ENCODE assay signal across 9 cellular contexts in the genomic region with DNA sequence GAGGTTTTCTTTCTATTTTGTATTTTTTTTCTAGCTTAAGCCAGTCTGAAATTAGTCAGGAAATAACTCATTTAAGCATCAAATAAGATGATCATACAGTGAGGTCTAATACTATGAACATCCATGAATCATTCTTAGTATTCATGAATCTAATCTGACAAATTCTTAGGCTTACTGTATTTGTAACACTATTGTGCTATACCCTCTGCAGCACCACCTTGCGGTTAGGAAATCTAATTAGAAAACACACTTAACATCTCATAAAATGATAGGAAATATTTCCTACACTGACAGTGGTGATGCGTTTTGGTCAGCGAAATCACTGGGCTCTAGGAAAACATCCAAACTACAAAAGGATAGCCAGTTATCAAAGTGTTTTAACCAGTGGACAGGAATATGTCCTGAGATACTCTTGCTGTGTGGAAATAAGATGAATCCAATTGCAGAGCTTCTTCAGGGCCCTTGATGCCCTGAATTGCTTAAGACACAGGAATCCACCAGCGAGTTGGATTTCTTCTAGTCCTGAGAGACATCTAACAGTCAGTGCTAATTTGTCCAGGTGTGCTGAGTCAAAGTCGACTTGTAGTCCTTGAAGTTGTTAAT.
A peak's percentile ranks its signal among the peaks of the same experiment; 100 is the strongest.
DNase-seq lines count a peak whose midpoint lies in the region; ATAC-seq and TF ChIP-seq lines count a peak whose summit lies in the region.
"Had no signal": no experiment of that assay in that cellular context is flagged by ENCODE, and none has a peak within 500 bp of the region (broad histone marks: within the 10 kb centered on the region; RNA-seq: fewer than 3 reads in every experiment).

No MANE protein-coding gene starts in this region.

- H3K36me3 ChIP-seq in BE2C: no peaks in the 10 kb centered on the region
- H3K36me3 ChIP-seq in adipocyte (ENCODE audit: control insufficient read depth, insufficient read depth, low read length, severe bottlenecking): no peaks in the 10 kb centered on the region
- no peaks in the 10 kb centered on the region for H3K36me3 ChIP-seq in gastroesophageal sphincter

- no peak overlapping the region for H3K4me3 ChIP-seq in BE2C (ENCODE audit: low read depth, low read length)
- no peak overlapping the region for H3K4me3 ChIP-seq in adipocyte (ENCODE audit: low read length)
- H3K4me3 ChIP-seq in gastroesophageal sphincter: no peak overlapping the region
- H3K4me3 ChIP-seq: K562 had no signal

- H3K4me1 ChIP-seq in BE2C (no peaks in the 10 kb centered on the region), adipocyte (ENCODE audit: control insufficient read depth, insufficient read depth, low read length) (peaks cover 26% of the 10 kb centered on the region), gastroesophageal sphincter (no peaks in the 10 kb centered on the region)

- 58 to 63% methylated on average over 5 of the region's 5 CpGs for whole genome bisulfite sequencing in gastroesophageal sphincter (ENCODE audit: low coverage in 1 of 2), 2 donors

- H3K27ac ChIP-seq in gastroesophageal sphincter: no peak overlapping the region

- no peak for TF ChIP-seq POLR2A in gastroesophageal sphincter (IDR thresholded peaks at IDR 0.05)

- H3K9me3 ChIP-seq in BE2C: no peaks in the 10 kb centered on the region
- no peaks in the 10 kb centered on the region for H3K9me3 ChIP-seq in adipocyte (ENCODE audit: control insufficient read depth, low read length)
- no peaks in the 10 kb centered on the region for H3K9me3 ChIP-seq in gastroesophageal sphincter

- H3K9ac ChIP-seq in adipocyte (ENCODE audit: low read length): no peak overlapping the region

- ATAC-seq in HG03520 (IDR thresholded peaks at IDR 0.05; ENCODE audit: unreplicated experiment) (peak; percentile 42), HG02588 (IDR thresholded peaks at IDR 0.05; ENCODE audit: unreplicated experiment) (no peak), gastroesophageal sphincter (no peak)
- ATAC-seq: K562 had no signal

- DNase-seq in BE2C (no peak), adipocyte (ENCODE audit: low read depth) (peak; percentile 77), left kidney (ENCODE audit: low read depth, low spot score) (peak; percentile 30), NCI-H1417 treated with DMSO at 0.1 percent for 48 hours (lab: John Stamatoyannopoulos, UW) (no peak), NCI-H2081 treated with DMSO at 0.1 percent for 48 hours (lab: John Stamatoyannopoulos, UW) (no peak)

- peak; percentile 49 for TF ChIP-seq CTCF in BE2C (IDR thresholded peaks at IDR 0.05; ENCODE audit: low read depth, low read length)
- TF ChIP-seq CTCF in gastroesophageal sphincter (IDR thresholded peaks at IDR 0.05): peak in 2 of 4 experiments; percentile 24 to 28

- no peak for TF ChIP-seq EP300 in gastroesophageal sphincter (IDR thresholded peaks at IDR 0.05)

- H3K27me3 ChIP-seq in BE2C (no peaks in the 10 kb centered on the region), adipocyte (replicated peaks; ENCODE audit: control insufficient read depth, insufficient read depth, low read length) (no peaks in the 10 kb centered on the region), gastroesophageal sphincter (no peaks in the 10 kb centered on the region)

Comparison
In these comparisons a context has a peak if more than half of its experiments do, and no peak if none do; other contexts are left out.
1. DNase-seq: peak in adipocyte (single experiment) and left kidney (single experiment); none in BE2C (single experiment), NCI-H1417 treated with DMSO at 0.1 percent for 48 hours (single experiment) and NCI-H2081 treated with DMSO at 0.1 percent for 48 hours (single experiment).